20 cellular contexts compared by ENCODE assay signal in genomic region chr14:101939771-101940170, GRCh38. TPM values are rescaled to one million over a fixed set of nuclear protein-coding genes. Genes with fewer than 3 reads are reported as not detected.
A peak's percentile ranks its signal among the peaks of the same experiment; 100 is the strongest.
DNase-seq lines count a peak whose midpoint lies in the region; ATAC-seq lines count a peak whose summit lies in the region.
"Had no signal": no experiment of that assay in that cellular context is flagged by ENCODE, and none has a peak within 500 bp of the region (broad histone marks: within the 10 kb centered on the region; RNA-seq: fewer than 3 reads in every experiment).

No MANE protein-coding gene starts in this region.

- WGBS in aorta, 2 donors: 73 to 77% methylated on average over 4 of the region's 4 CpGs

- H3K9me3 ChIP-seq in aorta (ENCODE audit: control insufficient read depth, low read length): peaks cover 2% of the 10 kb centered on the region
- H3K9me3 ChIP-seq: A549, Caco-2 had no signal

- H3K4me1 ChIP-seq in aorta (ENCODE audit: control insufficient read depth in 1 of 2, insufficient read depth in 2 of 2, low read length in 2 of 2): no peaks in the 10 kb centered on the region
- H3K4me1 ChIP-seq: A549, Caco-2 had no signal

- DNase-seq in activated naive CD8-positive, alpha-beta T cell treated with anti-CD3 and anti-CD28 coated beads, Interleukin-2, amount 50 U/mL, for 24 hours: no peak
- no peak for DNase-seq in activated naive CD8-positive, alpha-beta T cell treated with anti-CD3 and anti-CD28 coated beads for 36 hours
- DNase-seq in posterior vena cava (ENCODE audit: low spot score): peak; percentile 8
- DNase-seq in aorta: peak; percentile 5 to 24
- no peak for DNase-seq in SIG-M5 (lab: John Stamatoyannopoulos, UW)
- DNase-seq: AML-193; Caco-2; CD4-positive, alpha-beta T cell; DMS153; DMS79; GF-D8; GOT3; H7; HFFc6 had no signal

- no peaks in the 10 kb centered on the region for H3K36me3 ChIP-seq in aorta (ENCODE audit: control insufficient read depth in 1 of 2, insufficient read depth in 2 of 2, low read length in 1 of 2)

- H3K4me1 Mint-ChIP-seq in activated naive CD8-positive, alpha-beta T cell treated with anti-CD3 and anti-CD28 coated beads, Interleukin-2, amount 50 U/mL, for 24 hours: peaks cover 3% of the 10 kb centered on the region
- peaks cover 4% of the 10 kb centered on the region for H3K4me1 Mint-ChIP-seq in activated naive CD8-positive, alpha-beta T cell treated with anti-CD3 and anti-CD28 coated beads for 36 hours

- peaks cover 0 to 4% of the 10 kb centered on the region in 2 donors for H3K27me3 ChIP-seq in aorta (ENCODE audit: control insufficient read depth in 1 of 2, insufficient read depth in 2 of 2, low read length in 1 of 2)

- ATAC-seq in activated naive CD8-positive, alpha-beta T cell treated with anti-CD3 and anti-CD28 coated beads, Interleukin-2, amount 50 U/mL, for 24 hours: peak; percentile 57
- ATAC-seq in esophagus mucosa: peak; percentile 45
- ATAC-seq in aorta (ENCODE audit: low FRiP score): no peak
- no peak for ATAC-seq in GM18498 (IDR thresholded peaks at IDR 0.05; ENCODE audit: unreplicated experiment)
- ATAC-seq: HCT116 had no signal

- no peaks in the 10 kb centered on the region for H3K9me3 Mint-ChIP-seq in activated naive CD8-positive, alpha-beta T cell treated with anti-CD3 and anti-CD28 coated beads, Interleukin-2, amount 50 U/mL, for 24 hours
- H3K9me3 Mint-ChIP-seq in activated naive CD8-positive, alpha-beta T cell treated with anti-CD3 and anti-CD28 coated beads for 36 hours: no peaks in the 10 kb centered on the region
- H3K9me3 Mint-ChIP-seq: CD4-positive, alpha-beta T cell; HFFc6 had no signal

- intact Hi-C loops in posterior vena cava (cut with DNase I): no loop called here
- intact Hi-C loops in aorta (cut with DNase I): no loop called here

- peaks cover 40% of the 10 kb centered on the region for H3K27me3 Mint-ChIP-seq in activated naive CD8-positive, alpha-beta T cell treated with anti-CD3 and anti-CD28 coated beads, Interleukin-2, amount 50 U/mL, for 24 hours
- peaks cover 24% of the 10 kb centered on the region for H3K27me3 Mint-ChIP-seq in activated naive CD8-positive, alpha-beta T cell treated with anti-CD3 and anti-CD28 coated beads for 36 hours

- H3K4me3 Mint-ChIP-seq in activated naive CD8-positive, alpha-beta T cell treated with anti-CD3 and anti-CD28 coated beads, Interleukin-2, amount 50 U/mL, for 24 hours: no peak overlapping the region
- no peak overlapping the region for H3K4me3 Mint-ChIP-seq in activated naive CD8-positive, alpha-beta T cell treated with anti-CD3 and anti-CD28 coated beads for 36 hours
- H3K4me3 Mint-ChIP-seq: CD4-positive, alpha-beta T cell; HFFc6 had no signal

- no peaks in the 10 kb centered on the region for H3K36me3 Mint-ChIP-seq in activated naive CD8-positive, alpha-beta T cell treated with anti-CD3 and anti-CD28 coated beads, Interleukin-2, amount 50 U/mL, for 24 hours (ENCODE audit: low read depth)
- no peaks in the 10 kb centered on the region for H3K36me3 Mint-ChIP-seq in activated naive CD8-positive, alpha-beta T cell treated with anti-CD3 and anti-CD28 coated beads for 36 hours

- no peak overlapping the region for H3K27ac Mint-ChIP-seq in activated naive CD8-positive, alpha-beta T cell treated with anti-CD3 and anti-CD28 coated beads, Interleukin-2, amount 50 U/mL, for 24 hours
- no peak overlapping the region for H3K27ac Mint-ChIP-seq in activated naive CD8-positive, alpha-beta T cell treated with anti-CD3 and anti-CD28 coated beads for 36 hours
- H3K27ac Mint-ChIP-seq: CD4-positive, alpha-beta T cell; HFFc6 had no signal

- H3K27ac ChIP-seq in aorta (ENCODE audit: low read depth in 1 of 2, low read length in 2 of 2): no peak overlapping the region
- H3K27ac ChIP-seq: 22Rv1, A549, C4-2B had no signal

- no peak overlapping the region for H3K4me3 ChIP-seq in aorta (ENCODE audit: low read length in 2 of 2)
- H3K4me3 ChIP-seq: A549 had no signal

RNA-seq across cellular contexts. Expression of gene DYNC1H1, which starts 24.6 kb away (rescaled TPM):
- 100 to 1,000 TPM; 216 to 227 TPM for total RNA-seq in activated naive CD8-positive, alpha-beta T cell treated with anti-CD3 and anti-CD28 coated beads for 36 hours
- total RNA-seq in esophagus mucosa: 250 TPM
- total RNA-seq in posterior vena cava: 100 to 1,000 TPM; 421 to 510 TPM
- total RNA-seq in aorta: 100 to 1,000 TPM; 451 to 481 TPM
- polyA plus RNA-seq in aorta: 100 to 1,000 TPM in 1 of 2 donors, 10 to 100 TPM in 1; 26.5 to 151 TPM

Comparison
In these comparisons a context has a peak if more than half of its experiments do, and no peak if none do; other contexts are left out.
1. ATAC-seq: peak in activated naive CD8-positive, alpha-beta T cell treated with anti-CD3 and anti-CD28 coated beads, Interleukin-2, amount 50 U/mL, for 24 hours (single experiment) and esophagus mucosa (single experiment); none in aorta (single experiment) and GM18498 (single experiment).
2. DNase-seq: peak in posterior vena cava (single experiment) and aorta (2 of 2); none in activated naive CD8-positive, alpha-beta T cell treated with anti-CD3 and anti-CD28 coated beads, Interleukin-2, amount 50 U/mL, for 24 hours (single experiment), activated naive CD8-positive, alpha-beta T cell treated with anti-CD3 and anti-CD28 coated beads for 36 hours (single experiment) and SIG-M5 (single experiment).